20 cellular contexts compared by ENCODE assay signal in genomic region chr15:92981333-92981732, GRCh38.
A peak's percentile ranks its signal among the peaks of the same experiment; 100 is the strongest.
DNase-seq lines count a peak whose midpoint lies in the region; ATAC-seq, FAIRE-seq and TF ChIP-seq lines count a peak whose summit lies in the region.
"Had no signal": no experiment of that assay in that cellular context is flagged by ENCODE, and none has a peak within 500 bp of the region (broad histone marks: within the 10 kb centered on the region; RNA-seq: fewer than 3 reads in every experiment).

No MANE protein-coding gene starts in this region.

- no peak for TF ChIP-seq CTCF in bronchial epithelial cell (IDR thresholded peaks at IDR 0.05; ENCODE audit: insufficient read depth, low read length, severe bottlenecking)

- no peak overlapping the region for H3K27ac Mint-ChIP-seq in CD4-positive, alpha-beta memory T cell
- H3K27ac Mint-ChIP-seq: nephron had no signal

- H3K4me1 Mint-ChIP-seq in CD4-positive, alpha-beta memory T cell = peaks cover 14 to 35% (median 22%) of the 10 kb centered on the region in 4 donors
- H3K4me1 Mint-ChIP-seq: nephron had no signal

- H3K36me3 ChIP-seq in CD4-positive, alpha-beta memory T cell (ENCODE audit: insufficient read depth, low read length) = peaks cover 74% of the 10 kb centered on the region
- H3K36me3 ChIP-seq in bronchial epithelial cell (ENCODE audit: control insufficient read depth, insufficient read depth, low read length) = peaks cover 41% of the 10 kb centered on the region

- H3K36me3 Mint-ChIP-seq in CD4-positive, alpha-beta memory T cell = peaks cover 41 to 52% of the 10 kb centered on the region in 2 donors

- peak overlapping the region; percentile 4 for H3K27ac ChIP-seq in CD4-positive, alpha-beta memory T cell (ENCODE audit: low read depth, low read length)
- H3K27ac ChIP-seq: C4-2B, Peyer's patch, upper lobe of left lung had no signal

- no peaks in the 10 kb centered on the region for H3K27me3 ChIP-seq in CD4-positive, alpha-beta memory T cell (ENCODE audit: insufficient read depth, low read length)
- H3K27me3 ChIP-seq in bronchial epithelial cell (ENCODE audit: control insufficient read depth, insufficient read depth, low read length) = no peaks in the 10 kb centered on the region
- H3K27me3 ChIP-seq: Peyer's patch, upper lobe of left lung had no signal

- no peaks in the 10 kb centered on the region for H3K9me3 ChIP-seq in CD4-positive, alpha-beta memory T cell (ENCODE audit: control insufficient read depth in 1 of 2, low read length in 2 of 2)
- H3K9me3 ChIP-seq: Peyer's patch, upper lobe of left lung had no signal

- H3K4me3 Mint-ChIP-seq in CD4-positive, alpha-beta memory T cell = no peak overlapping the region
- H3K4me3 Mint-ChIP-seq: activated T-helper 1 cell treated with anti-CD3 and anti-CD28 coated beads, Interleukin-12 subunit alpha, Interleukin-12 subunit beta, Interleukin-2, Interleukin-4 antibody, amounts not matched to agents 30 ng/mL and 10 ng/mL and 1 ng/mL, durations not matched to agents 14 hours and 24 hours and 36 hours; nephron had no signal

- ATAC-seq in HG02970 (IDR thresholded peaks at IDR 0.05; ENCODE audit: low FRiP score, unreplicated experiment) (no peak), HG02678 (IDR thresholded peaks at IDR 0.05; ENCODE audit: unreplicated experiment) (no peak), left lobe of liver (no peak)

- no peak for DNase-seq in CD4-positive, alpha-beta memory T cell
- DNase-seq in HT1080 (ENCODE audit: low read depth) (peak; percentile 97), bronchial epithelial cell (ENCODE audit: low read depth) (peak; percentile 98), lung microvascular endothelial cell (ENCODE audit: low read depth in 2 of 2) (peak; percentile 56 to 71), putamen (ENCODE audit: low spot score) (no peak), left lobe of liver (ENCODE audit: low spot score) (no peak)
- DNase-seq: activated CD4-positive, alpha-beta T cell treated with anti-CD3 and anti-CD28 coated beads, Interleukin-2, amount 50 U/mL, for 4 hours; DMS79; HCEC 1CT; Kasumi-1; NCI-H774; Peyer's patch; stimulated activated naive CD4-positive, alpha-beta T cell; upper lobe of left lung had no signal

- H3K9me3 Mint-ChIP-seq in CD4-positive, alpha-beta memory T cell = no peaks in the 10 kb centered on the region
- H3K9me3 Mint-ChIP-seq: activated T-helper 1 cell treated with anti-CD3 and anti-CD28 coated beads, Interleukin-12 subunit alpha, Interleukin-12 subunit beta, Interleukin-2, Interleukin-4 antibody, amounts not matched to agents 30 ng/mL and 10 ng/mL and 1 ng/mL, durations not matched to agents 14 hours and 24 hours and 36 hours; nephron had no signal

- intact Hi-C loops in CD4-positive, alpha-beta memory T cell (cut with micrococcal nuclease) = no loop called here

- no peak overlapping the region for H3K4me3 ChIP-seq in CD4-positive, alpha-beta memory T cell (ENCODE audit: low read length in 2 of 2)
- H3K4me3 ChIP-seq in bronchial epithelial cell (ENCODE audit: low read depth, low read length) = no peak overlapping the region
- H3K4me3 ChIP-seq: Peyer's patch, upper lobe of left lung had no signal

- peak; percentile 60 for FAIRE-seq in bronchial epithelial cell (lab: Jason Lieb, UNC)
- FAIRE-seq: colon had no signal

- H3K4me1 ChIP-seq in CD4-positive, alpha-beta memory T cell (ENCODE audit: insufficient read depth, low read length) = peaks cover 21% of the 10 kb centered on the region
- H3K4me1 ChIP-seq: Peyer's patch had no signal

- CTCF ChIA-PET in CD4-positive, alpha-beta memory T cell (lab: Charles Lee; ENCODE audit: partially characterized antibody) = no interaction called here

- H3K27me3 Mint-ChIP-seq in CD4-positive, alpha-beta memory T cell = no peaks in the 10 kb centered on the region

- POLR2A ChIA-PET in CD4-positive, alpha-beta memory T cell (lab: Charles Lee; ENCODE audit: partially characterized antibody) = no interaction called here

Comparison
In these comparisons a context has a peak if more than half of its experiments do, and no peak if none do; other contexts are left out.
1. DNase-seq: peak in HT1080 (single experiment), bronchial epithelial cell (single experiment) and lung microvascular endothelial cell (2 of 2); none in CD4-positive, alpha-beta memory T cell (0 of 5), putamen (single experiment) and left lobe of liver (single experiment).